Comparison of ENCODE assay signal across 1 cellular context in genomic region chr6:119184008-119184665, GRCh38.
TF ChIP-seq lines count a peak whose summit lies in the region.

No MANE protein-coding gene starts in this region.

TF ChIP-seq in IMR-90, 13 proteins besides CTCF, POLR2A, EP300 and RAD21:
- TF ChIP-seq RCOR1 (IDR thresholded peaks at IDR 0.05; ENCODE audit: insufficient replicate concordance, low read length): no peak
- no peak for TF ChIP-seq CHD1 (IDR thresholded peaks at IDR 0.05; ENCODE audit: low read depth, low read length)
- TF ChIP-seq MAZ (IDR thresholded peaks at IDR 0.05; ENCODE audit: borderline replicate concordance, low read depth, low read length): no peak
- TF ChIP-seq MAFK (IDR thresholded peaks at IDR 0.05; ENCODE audit: low read depth, low read length): no peak
- TF ChIP-seq ELK1 (IDR thresholded peaks at IDR 0.05; ENCODE audit: borderline replicate concordance, low read depth, low read length): no peak
- no peak for TF ChIP-seq MXI1 (IDR thresholded peaks at IDR 0.05; ENCODE audit: borderline replicate concordance, low read depth, low read length)
